9 cellular contexts compared by ENCODE assay signal in the genomic region with DNA sequence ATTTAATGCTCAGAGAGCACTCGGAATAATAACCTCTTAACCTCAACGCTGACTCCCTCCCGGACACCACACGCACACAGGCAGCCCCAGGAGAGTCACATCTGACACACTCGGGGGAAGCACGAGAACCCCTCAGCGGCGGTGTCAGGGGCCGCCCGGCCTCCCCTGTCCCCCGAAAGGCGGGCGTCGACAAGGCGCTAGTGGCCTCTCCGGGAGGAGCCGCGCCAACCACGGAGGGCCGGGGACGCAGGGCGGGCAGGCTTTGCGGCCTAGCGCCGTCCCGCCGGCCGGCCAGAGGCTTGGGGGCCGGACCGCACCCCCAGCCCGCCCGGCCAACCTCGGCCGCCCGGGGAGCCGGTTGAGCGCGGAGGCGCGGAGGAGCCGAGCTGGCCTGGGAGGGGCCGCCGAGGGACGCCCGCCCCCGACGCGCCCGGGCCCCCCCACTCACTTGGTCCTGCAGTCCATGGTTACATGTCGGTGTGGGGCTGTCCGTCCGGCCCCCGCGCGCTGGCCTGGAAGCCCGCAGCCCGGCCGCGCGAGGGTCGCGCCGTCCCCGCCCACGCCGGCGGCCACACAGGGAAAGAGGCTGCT. TPM values are rescaled to one million over a fixed set of nuclear protein-coding genes. Genes with fewer than 3 reads are reported as not detected.
DNase-seq lines count a peak whose midpoint lies in the region; ATAC-seq, FAIRE-seq and TF ChIP-seq lines count a peak whose summit lies in the region.
"Had no signal": no experiment of that assay in that cellular context is flagged by ENCODE, and none has a peak within 500 bp of the region (broad histone marks: within the 10 kb centered on the region; RNA-seq: fewer than 3 reads in every experiment).

No MANE protein-coding gene starts in this region.

- TF ChIP-seq CTCF in DOHH2 (IDR thresholded peaks at IDR 0.05; ENCODE audit: low read depth, low read length, poor library complexity, severe bottlenecking): no peak
- TF ChIP-seq CTCF in chondrocyte (IDR thresholded peaks at IDR 0.05): no peak
- TF ChIP-seq CTCF in HepG2 (CRISPR knock-in tag; IDR thresholded peaks at IDR 0.05): no peak

- intact Hi-C loops in HepG2 (cut with micrococcal nuclease; ENCODE audit: unreplicated experiment): loop anchor here (2.0 to 10.0 kb wide), 5 partner anchors 90 to 247 kb away; partner anchors contain the start of genes C1orf53 and LHX9

- H3K27ac ChIP-seq in DOHH2 (ENCODE audit: low read depth, low read length) (peak overlapping the region; percentile 68), HepG2 (ENCODE audit: extremely low read length, insufficient read depth, low read length) (peak overlapping the region; percentile 72)

- FAIRE-seq in HTR-8/SVneo (lab: Jason Lieb, UNC) (no peak), HepG2 (lab: Jason Lieb, UNC) (no peak)
- FAIRE-seq: endometrium had no signal

- ATAC-seq in GM21423 (IDR thresholded peaks at IDR 0.05; ENCODE audit: unreplicated experiment): peak; percentile 19
- peak; percentile 82 for ATAC-seq in HepG2

- H3K4me1 Mint-ChIP-seq in chondrocyte (ENCODE audit: low read depth): peaks cover 41% of the 10 kb centered on the region

- peak overlapping the region; percentile 79 for H3K4me2 ChIP-seq in DOHH2 (ENCODE audit: low read length)
- peak overlapping the region; percentile 99 for H3K4me2 ChIP-seq in HepG2 (ENCODE audit: low read depth, low read length)

- peaks cover 11% of the 10 kb centered on the region for H3K36me3 ChIP-seq in DOHH2 (ENCODE audit: control insufficient read depth, low read length)
- H3K36me3 ChIP-seq in HepG2 (replicated peaks in 1 of 2; ENCODE audit: control insufficient read depth in 1 of 2, insufficient read depth in 2 of 2, low read length in 2 of 2): no peaks in the 10 kb centered on the region

- H3K27ac Mint-ChIP-seq in chondrocyte (ENCODE audit: unreplicated experiment): peak overlapping the region; percentile 74

- H3K79me2 ChIP-seq in DOHH2 (ENCODE audit: control insufficient read depth, low read length) (peaks cover 43% of the 10 kb centered on the region), HepG2 (ENCODE audit: insufficient read depth, low read length) (no peaks in the 10 kb centered on the region)

- 0% methylated on average over 1 of the region's 67 CpGs for WGBS in HepG2 (ENCODE audit: low lambda C conversion rate)

- H3K4me1 ChIP-seq in DOHH2 (ENCODE audit: control insufficient read depth, low read length) (peaks cover 61% of the 10 kb centered on the region), HepG2 (ENCODE audit: insufficient read depth, low read length) (peaks cover 23% of the 10 kb centered on the region)

- BruUV-seq in HepG2 (replicated peaks; lab: Mats Ljungman, UMichigan): no TSS peak

- no peaks in the 10 kb centered on the region for H3K36me3 Mint-ChIP-seq in chondrocyte (ENCODE audit: low read depth)

- TF ChIP-seq EP300 in HepG2 (IDR thresholded peaks at IDR 0.05; ENCODE audit: low read depth in 2 of 2, low read length in 2 of 2) (no peak), HepG2 (CRISPR knock-in tag; IDR thresholded peaks at IDR 0.05; ENCODE audit: borderline replicate concordance) (no peak)

- H3F3A ChIP-seq in DOHH2 (ENCODE audit: control insufficient read depth, insufficient read depth): peaks cover 16% of the 10 kb centered on the region

- H2AFZ ChIP-seq in HepG2 (ENCODE audit: low read length): peak overlapping the region; percentile 72

- H3K9me3 ChIP-seq in DOHH2 (ENCODE audit: control insufficient read depth, insufficient read depth, low read length) (no peaks in the 10 kb centered on the region), HepG2 (ENCODE audit: low read length) (no peaks in the 10 kb centered on the region)

- peaks cover 3% of the 10 kb centered on the region for H3K9me3 Mint-ChIP-seq in chondrocyte (ENCODE audit: low read depth)

- H3K4me3 Mint-ChIP-seq in chondrocyte (ENCODE audit: unreplicated experiment): peak overlapping the region; percentile 74

- H4K20me1 ChIP-seq in DOHH2 (ENCODE audit: control insufficient read depth, insufficient read depth, low read depth, low read length) (no peaks in the 10 kb centered on the region), HepG2 (ENCODE audit: insufficient read depth, low read length) (no peaks in the 10 kb centered on the region)

- H3K4me3 ChIP-seq in DOHH2 (ENCODE audit: low read length) (peak overlapping the region; percentile 86), HepG2 (replicated peaks in 1 of 3; ENCODE audit: insufficient read depth in 1 of 3, low read depth in 2 of 3, low read length in 3 of 3) (peak overlapping the region; percentile 65 to 93 (median 66))

- H3K27me3 ChIP-seq in DOHH2 (ENCODE audit: control insufficient read depth, low read length) (no peaks in the 10 kb centered on the region), HepG2 (ENCODE audit: control insufficient read depth in 1 of 2, insufficient read depth in 2 of 2, low read length in 2 of 2) (no peaks in the 10 kb centered on the region)

- POLR2A ChIA-PET in HepG2 (lab: Yijun Ruan, JAX): no interaction called here

- in situ Hi-C loops in HepG2 (cut with HindIII; ENCODE audit: extremely low pct_ligation_motif_present, low pct_unique_long_range_greater_than_20kb): loop anchor here (10.0 kb wide), 1 partner anchor 140 kb away; the partner anchor contains the start of gene LHX9

- DNase-seq in HTR-8/SVneo (ENCODE audit: insufficient read length, low spot score) (peak; percentile 28), chondrocyte (ENCODE audit: low spot score) (peak; percentile 89), HepG2 (ENCODE audit: low spot score) (peak; percentile 3), DMS114 treated with DMSO at 0.1 percent for 48 hours (lab: John Stamatoyannopoulos, UW; ENCODE audit: unreplicated experiment) (no peak)
- peak; percentile 22 for DNase-seq in activated CD4-positive, CD25-positive, alpha-beta regulatory T cell treated with anti-CD3 and anti-CD28 coated beads, Interleukin-2, amount 50 U/mL, for 16 hours (ENCODE audit: low read depth, low spot score)
- DNase-seq in stimulated activated CD4-positive, alpha-beta T cell treated with anti-CD3 and anti-CD28 coated beads, TNF-alpha, amount 100 ng/mL, for 4 hours (ENCODE audit: low read depth in 3 of 3): peak; percentile 23 to 32 (median 25)

- TF ChIP-seq POLR2A in HepG2 (IDR thresholded peaks at IDR 0.05; ENCODE audit: insufficient read depth in 1 of 2, low read depth in 2 of 2, low read length in 2 of 2): no peak

- H3K9me2 ChIP-seq in DOHH2 (replicated peaks; ENCODE audit: control insufficient read depth, low read length): no peaks in the 10 kb centered on the region

- TF ChIP-seq RAD21 in HepG2 (CRISPR knock-in tag; IDR thresholded peaks at IDR 0.05): 0 out of 2 replicates have a peak, but pooled peaks have one; percentile 7

- no peaks in the 10 kb centered on the region for H3K27me3 Mint-ChIP-seq in chondrocyte (ENCODE audit: low read depth)

- peak overlapping the region; percentile 83 for H3K9ac ChIP-seq in HepG2 (ENCODE audit: insufficient read depth, low read depth, low read length)

- CTCF ChIA-PET in HepG2 (lab: Yijun Ruan, JAX; ENCODE audit: low intra/inter-chr PET ratio, low total read pairs): interaction anchor here (1.3 kb wide), 1 partner anchor 141 kb away, joined by 3 read pairs; no protein-coding TSS in a partner anchor

TF ChIP-seq in HepG2, 621 proteins besides CTCF, POLR2A, EP300 and RAD21 (continues in another document):
- no peak for TF ChIP-seq JUND (CRISPR knock-in tag; IDR thresholded peaks at IDR 0.05)
- no peak for TF ChIP-seq NRL (CRISPR knock-in tag; IDR thresholded peaks at IDR 0.05; ENCODE audit: borderline replicate concordance)
- peak; percentile 62; the same call in 1 of the 2 replicates for TF ChIP-seq ZNF777 (CRISPR knock-in tag; IDR thresholded peaks at IDR 0.05)
- 0 out of 2 replicates have a peak, but pooled peaks have one; percentile 28 for TF ChIP-seq TMF1 (CRISPR knock-in tag; IDR thresholded peaks at IDR 0.05; ENCODE audit: low read depth)
- TF ChIP-seq DR1 (CRISPR knock-in tag; IDR thresholded peaks at IDR 0.05): 0 out of 2 replicates have a peak, but pooled peaks have one; percentile 10
- peak; percentile 21; the same call in 1 of the 2 replicates for TF ChIP-seq KMT2A (CRISPR knock-in tag; IDR thresholded peaks at IDR 0.05)
- TF ChIP-seq ZNF782 (CRISPR knock-in tag; IDR thresholded peaks at IDR 0.05; ENCODE audit: borderline replicate concordance): peak; percentile 41; the same call in 1 of the 2 replicates

RNA-seq across cellular contexts. Expression of gene DENND1B, which starts 0.5 kb away (rescaled TPM):
- total RNA-seq in chondrocyte: 8.8 to 14.8 TPM (median 10.9 TPM) in 3 replicates
- 5.7 and 7.5 TPM in 2 replicates for total RNA-seq in HepG2 (2016; rRNA removed; fragmentation: Illumina TruSeq; extraction: Trizol)
- total RNA-seq in HepG2 (2016; cell fraction: cytosol; rRNA removed; fragmentation: Illumina TruSeq; extraction: Trizol; ENCODE audit: low read depth): 8.2 and 9.3 TPM in 2 replicates
- total RNA-seq in HepG2 (2016; cell fraction: insoluble cytoplasmic fraction; rRNA removed; fragmentation: Illumina TruSeq; extraction: Trizol): 6.2 and 6.5 TPM in 2 replicates
- 4.1 and 4.5 TPM in 2 replicates for total RNA-seq in HepG2 (2016; cell fraction: membrane; rRNA removed; fragmentation: Illumina TruSeq; extraction: Trizol)
- 18.2 and 22.5 TPM in 2 replicates for total RNA-seq in HepG2 (2016; cell fraction: nucleus; rRNA removed; fragmentation: Illumina TruSeq; extraction: Trizol)
- polyA plus RNA-seq in HepG2 (2011; rRNA removed): 2.1 and 2.6 TPM in 2 replicates
- polyA plus RNA-seq in HepG2 (2011; cell fraction: cytosol; rRNA removed): 0.89 and 1.2 TPM in 2 replicates
- polyA plus RNA-seq in HepG2 (2011; cell fraction: nucleus; rRNA removed): 2.4 and 3.0 TPM in 2 replicates
- 1.9 TPM in 2 replicates for polyA plus RNA-seq in HepG2 (2012)
- 0.51 and 0.55 TPM in 2 replicates for polyA plus RNA-seq in HepG2 (2016; cell fraction: cytosol; fragmentation: Illumina TruSeq; extraction: Trizol; ENCODE audit: low read depth)
- 3.2 and 3.4 TPM in 2 replicates for polyA plus RNA-seq in HepG2 (2016; cell fraction: insoluble cytoplasmic fraction; fragmentation: Illumina TruSeq; extraction: Trizol; ENCODE audit: low read depth)
- 0.77 and 0.92 TPM in 2 replicates for polyA plus RNA-seq in HepG2 (2016; cell fraction: membrane; fragmentation: Illumina TruSeq; extraction: Trizol; ENCODE audit: low read depth)
- polyA plus RNA-seq in HepG2 (2016; cell fraction: nucleus; fragmentation: Illumina TruSeq; extraction: Trizol; ENCODE audit: insufficient read depth, low read depth): 3.9 and 4.6 TPM in 2 replicates
- polyA minus RNA-seq in HepG2 (2011; rRNA and poly(A)+ RNA removed; ENCODE audit: low replicate concordance): 10.7 and 15.7 TPM in 2 replicates
- 3.7 and 5.0 TPM in 2 replicates for polyA minus RNA-seq in HepG2 (2011; cell fraction: cytosol; rRNA and poly(A)+ RNA removed)
- 39.9 and 40.9 TPM in 2 replicates for polyA minus RNA-seq in HepG2 (2011; cell fraction: nucleus; rRNA and poly(A)+ RNA removed)
